ENCODE assay signal across 35 cellular contexts in the genomic region with DNA sequence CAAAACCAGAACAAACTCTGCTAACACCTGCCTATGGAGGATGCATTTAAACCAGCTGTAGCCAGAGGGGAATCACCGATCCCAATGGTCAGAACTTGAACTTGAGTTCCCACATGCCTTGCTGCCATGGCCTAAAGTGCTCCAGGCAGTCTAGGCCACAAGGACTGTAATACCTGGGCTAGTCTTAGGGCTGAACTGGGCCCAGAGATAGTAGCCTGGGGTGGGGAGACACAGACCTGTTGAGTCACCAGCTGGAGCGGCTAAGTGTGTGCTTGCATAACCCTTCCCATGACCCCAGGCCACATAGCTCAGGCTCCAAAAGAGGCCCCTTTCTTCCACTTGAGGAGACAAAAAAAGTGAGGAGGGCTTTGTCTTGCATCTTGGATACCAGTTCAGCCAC.
"Had no signal": no experiment of that assay in that cellular context is flagged by ENCODE, and none has a peak within 500 bp of the region (broad histone marks: within the 10 kb centered on the region; RNA-seq: fewer than 3 reads in every experiment).

No MANE protein-coding gene starts in this region.

- H3K36me3 Mint-ChIP-seq: activated CD4-positive, alpha-beta memory T cell treated with anti-CD3 and anti-CD28 coated beads for 36 hours; activated naive CD4-positive, alpha-beta T cell treated with anti-CD3 and anti-CD28 coated beads, Interleukin-2, amount 50 U/mL, for 72 hours; activated naive CD8-positive, alpha-beta T cell treated with anti-CD3 and anti-CD28 coated beads for 36 hours had no signal

- H3K27me3 ChIP-seq: adrenal gland, body of pancreas, brain microvascular endothelial cell, breast epithelium had no signal

- H3K9me3 ChIP-seq: adrenal gland had no signal

- H3K9me3 Mint-ChIP-seq: activated CD4-positive, alpha-beta T cell treated with anti-CD3 and anti-CD28 coated beads, Interleukin-2, amount 10 ng/mL, durations not matched to agents 24 days and 14 days had no signal

- H3K27ac Mint-ChIP-seq: activated B cell treated with CpG ODN at 0.5 μM for 24 hours; activated CD4-positive, alpha-beta memory T cell treated with anti-CD3 and anti-CD28 coated beads for 36 hours; activated CD4-positive, alpha-beta T cell treated with anti-CD3 and anti-CD28 coated beads, Interleukin-2, amount 10 ng/mL, durations not matched to agents 24 days and 14 days; activated CD8-positive, alpha-beta T cell treated with anti-CD3 and anti-CD28 coated beads for 36 hours; activated naive CD4-positive, alpha-beta T cell treated with anti-CD3 and anti-CD28 coated beads for 36 hours; activated naive CD4-positive, alpha-beta T cell treated with anti-CD3 and anti-CD28 coated beads, Interleukin-2, amount 50 U/mL, for 72 hours; activated naive CD8-positive, alpha-beta T cell treated with anti-CD3 and anti-CD28 coated beads for 36 hours; activated T-cell treated with anti-CD3 and anti-CD28 coated beads, Interleukin-2, amount 50 U/mL, for 72 hours; activated T-helper 1 cell treated with anti-CD3 and anti-CD28 coated beads, Interleukin-12 subunit alpha, Interleukin-12 subunit beta, Interleukin-2, Interleukin-4 antibody, amounts not matched to agents 30 ng/mL and 10 ng/mL and 1 ng/mL, durations not matched to agents 14 hours and 24 hours and 36 hours; activated T-helper 17 cell treated with anti-CD3 and anti-CD28 coated beads, Interleukin-2, amount 50 U/mL, for 72 hours; T-helper 1 cell treated with Interleukin-12 subunit alpha and Interleukin-12 subunit beta and Interleukin-4 antibody, amounts not matched to agents 30 μg/mL and 1 μg/mL, for 36 hours; T-helper 2 cell treated with Interferon-gamma antibody and Interleukin-4, amounts not matched to agents 5 μg/mL and 100 μg/mL, for 36 hours had no signal

- H3K4me3 ChIP-seq: adrenal gland, body of pancreas, breast epithelium had no signal

- ATAC-seq: activated CD8-positive, alpha-beta T cell treated with anti-CD3 and anti-CD28 coated beads for 36 hours; activated naive CD4-positive, alpha-beta T cell treated with anti-CD3 and anti-CD28 coated beads, Interleukin-2, amount 50 U/mL, for 72 hours; activated T-cell treated with anti-CD3 and anti-CD28 coated beads, Interleukin-2, amount 50 U/mL, for 4 hours; activated T-cell treated with anti-CD3 and anti-CD28 coated beads, Interleukin-2, amount 50 U/mL, for 72 hours; activated T-helper 17 cell treated with anti-CD3 and anti-CD28 coated beads, Interleukin-2, amount 50 U/mL, for 72 hours; body of pancreas had no signal

- H3K4me3 Mint-ChIP-seq: activated B cell treated with CpG ODN at 0.5 μM for 24 hours; activated CD4-positive, alpha-beta memory T cell treated with anti-CD3 and anti-CD28 coated beads for 36 hours; activated CD4-positive, alpha-beta T cell treated with anti-CD3 and anti-CD28 coated beads, Interleukin-2, amount 10 ng/mL, durations not matched to agents 24 days and 14 days; activated CD8-positive, alpha-beta T cell treated with anti-CD3 and anti-CD28 coated beads for 36 hours; activated naive CD4-positive, alpha-beta T cell treated with anti-CD3 and anti-CD28 coated beads for 36 hours; activated naive CD8-positive, alpha-beta T cell treated with anti-CD3 and anti-CD28 coated beads for 36 hours; activated T-cell treated with anti-CD3 and anti-CD28 coated beads, Interleukin-2, amount 50 U/mL, for 4 hours; activated T-cell treated with anti-CD3 and anti-CD28 coated beads, Interleukin-2, amount 50 U/mL, for 72 hours; activated T-helper 1 cell treated with anti-CD3 and anti-CD28 coated beads, Interleukin-12 subunit alpha, Interleukin-12 subunit beta, Interleukin-2, Interleukin-4 antibody, amounts not matched to agents 30 ng/mL and 10 ng/mL and 1 ng/mL, durations not matched to agents 14 hours and 24 hours and 36 hours; activated T-helper 17 cell treated with anti-CD3 and anti-CD28 coated beads, Interleukin-2, amount 50 U/mL, for 72 hours; T-helper 1 cell treated with Interleukin-12 subunit alpha and Interleukin-12 subunit beta and Interleukin-4 antibody, amounts not matched to agents 30 μg/mL and 1 μg/mL, for 36 hours; T-helper 2 cell treated with Interferon-gamma antibody and Interleukin-4, amounts not matched to agents 5 μg/mL and 100 μg/mL, for 36 hours had no signal

- H3K4me1 Mint-ChIP-seq: activated B cell treated with CpG ODN at 0.5 μM for 24 hours; activated CD4-positive, alpha-beta T cell treated with anti-CD3 and anti-CD28 coated beads, Interleukin-2, amount 10 ng/mL, durations not matched to agents 24 days and 14 days; activated naive CD8-positive, alpha-beta T cell treated with anti-CD3 and anti-CD28 coated beads for 36 hours; activated T-helper 17 cell treated with anti-CD3 and anti-CD28 coated beads, Interleukin-2, amount 50 U/mL, for 72 hours had no signal

- H3K27me3 Mint-ChIP-seq: activated B cell treated with CpG ODN at 0.5 μM for 24 hours; activated CD4-positive, alpha-beta memory T cell treated with anti-CD3 and anti-CD28 coated beads for 36 hours; activated CD4-positive, alpha-beta T cell treated with anti-CD3 and anti-CD28 coated beads, Interleukin-2, amount 10 ng/mL, durations not matched to agents 24 days and 14 days; activated CD8-positive, alpha-beta T cell treated with anti-CD3 and anti-CD28 coated beads for 36 hours; activated naive CD8-positive, alpha-beta T cell treated with anti-CD3 and anti-CD28 coated beads for 36 hours; activated T-helper 17 cell treated with anti-CD3 and anti-CD28 coated beads, Interleukin-2, amount 50 U/mL, for 72 hours had no signal

- DNase-seq: activated B cell treated with CpG ODN at 0.5 μM for 24 hours; activated CD4-positive, alpha-beta memory T cell treated with anti-CD3 and anti-CD28 coated beads for 36 hours; activated CD4-positive, alpha-beta T cell treated with anti-CD3 and anti-CD28 coated beads for 4 hours; activated CD4-positive, alpha-beta T cell treated with anti-CD3 and anti-CD28 coated beads, Interleukin-2, amount 10 ng/mL, durations not matched to agents 24 days and 14 days; activated CD4-positive, alpha-beta T cell treated with anti-CD3 and anti-CD28 coated beads, Interleukin-2, amount 50 U/mL, for 1 hour; activated CD4-positive, alpha-beta T cell treated with anti-CD3 and anti-CD28 coated beads, Interleukin-2, amount 50 U/mL, for 4 hours; activated CD4-positive, CD25-positive, alpha-beta regulatory T cell treated with anti-CD3 and anti-CD28 coated beads, Interleukin-2, amount 50 U/mL, for 72 hours; activated CD8-positive, alpha-beta memory T cell treated with anti-CD3 and anti-CD28 coated beads, Interleukin-2, amount 50 U/mL, for 4 hours; activated CD8-positive, alpha-beta T cell treated with anti-CD3 and anti-CD28 coated beads for 36 hours; activated effector memory CD4-positive, alpha-beta T cell treated with anti-CD3 and anti-CD28 coated beads, Interleukin-2, amount 50 U/mL, for 16 hours; activated gamma-delta T cell treated with Interleukin-2 at 50 U/mL for 16 hours; activated naive CD4-positive, alpha-beta T cell; activated naive CD4-positive, alpha-beta T cell treated with anti-CD3 and anti-CD28 coated beads for 36 hours; activated naive CD4-positive, alpha-beta T cell treated with anti-CD3 and anti-CD28 coated beads, Interleukin-2, amount 50 U/mL, for 16 hours; activated naive CD8-positive, alpha-beta T cell treated with anti-CD3 and anti-CD28 coated beads for 36 hours; activated T-cell treated with anti-CD3 and anti-CD28 coated beads for 4 hours; activated T-cell treated with anti-CD3 and anti-CD28 coated beads, Interleukin-2, amount 50 U/mL, for 1 hour; activated T-cell treated with anti-CD3 and anti-CD28 coated beads, Interleukin-2, amount 50 U/mL, for 4 hours; activated T-cell treated with anti-CD3 and anti-CD28 coated beads, Interleukin-2, amount 50 U/mL, for 72 hours; adrenal gland; amniotic stem cell; aorta; body of pancreas; brain microvascular endothelial cell; SW 1271; T-helper 1 cell; T-helper 2 cell; T-helper 9 cell had no signal

- H3K36me3 ChIP-seq: adrenal gland, brain microvascular endothelial cell, breast epithelium had no signal

- H3K27ac ChIP-seq: adrenal gland, body of pancreas, brain microvascular endothelial cell, breast epithelium, VCaP had no signal

- H3K4me1 ChIP-seq: adrenal gland, body of pancreas, breast epithelium had no signal
